7 cellular contexts compared by ENCODE assay signal in the genomic region with DNA sequence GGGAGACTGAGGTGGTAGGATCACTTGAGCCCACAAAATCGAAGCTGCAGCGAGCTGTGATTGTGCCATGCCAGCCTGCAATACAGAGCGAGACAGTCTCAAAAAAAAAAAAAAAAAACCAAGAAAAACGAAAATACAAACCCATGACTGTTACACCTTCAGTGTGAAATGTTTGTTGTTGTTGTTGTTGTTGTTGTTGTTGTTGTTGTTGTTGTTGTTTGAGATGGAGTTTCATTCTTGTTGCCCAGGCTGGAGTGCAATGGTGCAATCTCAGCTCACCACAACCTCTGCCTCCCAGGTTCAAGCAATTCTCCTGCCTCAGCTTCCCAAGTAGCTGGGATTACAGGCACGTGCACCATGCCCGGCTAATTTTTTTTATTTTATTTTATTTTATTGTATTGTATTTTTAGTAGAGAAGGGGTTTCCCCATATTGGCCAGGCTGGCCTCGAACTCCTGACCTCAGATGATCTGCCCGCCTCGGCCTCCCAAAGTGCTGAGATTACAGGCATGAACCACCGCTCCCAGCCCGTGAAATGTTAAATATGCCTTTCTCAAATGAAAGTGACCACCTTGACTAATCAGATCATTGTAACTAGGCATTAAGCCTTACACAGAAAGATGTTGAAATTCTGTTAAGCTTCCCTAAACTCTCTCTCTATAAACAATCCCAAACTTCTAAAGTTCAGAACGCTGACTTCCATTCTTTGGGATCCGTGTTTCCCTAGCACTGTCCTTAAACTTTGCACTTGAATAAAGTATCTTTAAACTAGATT. TPM values are rescaled to one million over a fixed set of nuclear protein-coding genes. Genes with fewer than 3 reads are reported as not detected.
DNase-seq lines count a peak whose midpoint lies in the region; ATAC-seq, FAIRE-seq and TF ChIP-seq lines count a peak whose summit lies in the region.
"Not testable (repeated sequence)": the region's sequence is repeated elsewhere in the genome, so short reads cannot be mapped to it uniquely, and the experiment has no call there.

No MANE protein-coding gene starts in this region.

- H3K4me3 Mint-ChIP-seq in GM23338: peak overlapping the region; percentile 13; the same call in 1 of the 3 replicates
- H3K4me3 Mint-ChIP-seq in activated CD8-positive, alpha-beta memory T cell treated with anti-CD3 and anti-CD28 coated beads, Interleukin-2, amount 10 ng/mL, durations not matched to agents 7 days and 5 days; neural progenitor cell: not testable (repeated sequence)
- peak overlapping the region; percentile 38 for H3K4me3 Mint-ChIP-seq in glutamatergic neuron (ENCODE audit: unreplicated experiment)

- peak overlapping the region; percentile 69 for H3K4me2 ChIP-seq in GM23338
- peak overlapping the region; percentile 45; the same call in 1 of the 2 replicates for H3K4me2 ChIP-seq in OCI-LY3 (ENCODE audit: low read length)
- H3K4me2 ChIP-seq in H1 (ENCODE audit: insufficient read depth in 1 of 2, low read depth in 2 of 2, low read length in 2 of 2): not testable (repeated sequence)
- H3K4me2 ChIP-seq in neural progenitor cell: peak overlapping the region; percentile 38

- H2BK12ac ChIP-seq in H1 (ENCODE audit: low read depth, low read length): not testable (repeated sequence)

- H3K4me1 ChIP-seq in GM23338 (ENCODE audit: insufficient read depth) (peaks cover 48% of the 10 kb centered on the region), OCI-LY3 (ENCODE audit: low read length) (peaks cover 78% of the 10 kb centered on the region), H1 (replicated peaks in 1 of 4; ENCODE audit: control insufficient read depth in 3 of 4, insufficient read depth in 4 of 4, low read length in 3 of 4) (peaks cover 1 to 16% (median 10%) of the 10 kb centered on the region in 4 experiments; a peak in 5 of 7 replicates), neural progenitor cell (peaks cover 27% of the 10 kb centered on the region)

- H3K23ac ChIP-seq in H1 (ENCODE audit: insufficient read length): not testable (repeated sequence)

- H3K79me1 ChIP-seq in H1 (ENCODE audit: low read depth, low read length): not testable (repeated sequence)

- not testable (repeated sequence) for H4K91ac ChIP-seq in H1 (replicated peaks; ENCODE audit: insufficient read length, low read length)

- H3K9me3 Mint-ChIP-seq in GM23338 (peaks cover 14% of the 10 kb centered on the region), glutamatergic neuron (ENCODE audit: unreplicated experiment) (peaks cover 11% of the 10 kb centered on the region), neural progenitor cell (peaks cover 51% of the 10 kb centered on the region)
- H3K9me3 Mint-ChIP-seq in activated CD8-positive, alpha-beta memory T cell treated with anti-CD3 and anti-CD28 coated beads, Interleukin-2, amount 10 ng/mL, durations not matched to agents 7 days and 5 days (ENCODE audit: low read depth): not testable (repeated sequence)

- H3K27ac Mint-ChIP-seq in GM23338: 0 out of 2 replicates have a peak overlapping the region, but pooled peaks have one; percentile 63
- not testable (repeated sequence) for H3K27ac Mint-ChIP-seq in activated CD8-positive, alpha-beta memory T cell treated with anti-CD3 and anti-CD28 coated beads, Interleukin-2, amount 10 ng/mL, durations not matched to agents 7 days and 5 days; neural progenitor cell
- peak overlapping the region; percentile 28 for H3K27ac Mint-ChIP-seq in glutamatergic neuron (ENCODE audit: unreplicated experiment)

- peak overlapping the region; percentile 46; the same call in 1 of the 2 replicates for H4K8ac ChIP-seq in H1 (ENCODE audit: extremely low read depth, insufficient read depth, low read length)

- H3K23me2 ChIP-seq in H1 (ENCODE audit: low read depth, low read length): not testable (repeated sequence)

- H2AK5ac ChIP-seq in H1 (ENCODE audit: low read depth, low read length): not testable (repeated sequence)

- H3K9me3 ChIP-seq in OCI-LY3 (ENCODE audit: insufficient read depth, low read length); H1 (ENCODE audit: insufficient read depth in 2 of 2, low read depth in 1 of 2, low read length in 1 of 2); neural progenitor cell (ENCODE audit: low read depth): not testable (repeated sequence)

- CTCF ChIA-PET in activated CD8-positive, alpha-beta memory T cell treated with anti-CD3 and anti-CD28 coated beads, Interleukin-2, amount 10 ng/mL, durations not matched to agents 7 days and 5 days (lab: Charles Lee): interaction anchor here (1.0 kb wide), 1 partner anchor 17 kb away, joined by 3 read pairs; no protein-coding TSS in a partner anchor
- CTCF ChIA-PET in H1 (lab: Charles Lee; ENCODE audit: partially characterized antibody): interaction anchor here (0.6 to 2.2 kb wide), 4 partner anchors 17 to 122 kb away, joined by 3 to 11 read pairs (median 3); no protein-coding TSS in a partner anchor

- not testable (repeated sequence) for FAIRE-seq in H1 (lab: Jason Lieb, UNC)

- peaks cover 78% of the 10 kb centered on the region for H3K36me3 Mint-ChIP-seq in GM23338 (ENCODE audit: low read depth)
- peaks cover 15% of the 10 kb centered on the region for H3K36me3 Mint-ChIP-seq in activated CD8-positive, alpha-beta memory T cell treated with anti-CD3 and anti-CD28 coated beads, Interleukin-2, amount 10 ng/mL, durations not matched to agents 7 days and 5 days
- H3K36me3 Mint-ChIP-seq in glutamatergic neuron (ENCODE audit: unreplicated experiment): not testable (repeated sequence)
- peaks cover 55% of the 10 kb centered on the region for H3K36me3 Mint-ChIP-seq in neural progenitor cell

- H3K27ac ChIP-seq in GM23338 (ENCODE audit: low read depth) (0 out of 2 replicates have a peak overlapping the region, but pooled peaks have one; percentile 28), OCI-LY3 (ENCODE audit: low read length) (peak overlapping the region; percentile 60; the same call in 1 of the 2 replicates)
- H3K27ac ChIP-seq in H1 (ENCODE audit: low read depth, low read length); neural progenitor cell: not testable (repeated sequence)

- H3F3A ChIP-seq in GM23338 (replicated peaks; ENCODE audit: low read depth): not testable (repeated sequence)
- peaks cover 26% of the 10 kb centered on the region for H3F3A ChIP-seq in neural progenitor cell (ENCODE audit: low read depth)

- H3K4me1 Mint-ChIP-seq in GM23338 (peaks cover 68% of the 10 kb centered on the region), glutamatergic neuron (ENCODE audit: low read depth, unreplicated experiment) (peaks cover 25% of the 10 kb centered on the region), neural progenitor cell (peaks cover 13% of the 10 kb centered on the region)
- H3K4me1 Mint-ChIP-seq in activated CD8-positive, alpha-beta memory T cell treated with anti-CD3 and anti-CD28 coated beads, Interleukin-2, amount 10 ng/mL, durations not matched to agents 7 days and 5 days: not testable (repeated sequence)

- H2BK20ac ChIP-seq in H1 (ENCODE audit: low read length): not testable (repeated sequence)

- H2BK15ac ChIP-seq in H1 (ENCODE audit: low read length): not testable (repeated sequence)

- not testable (repeated sequence) for H2BK5ac ChIP-seq in H1 (ENCODE audit: low read depth, low read length)

- not testable (repeated sequence) for TF ChIP-seq CTCF in GM23338 (conservative IDR thresholded peaks at IDR 0.05; ENCODE audit: low read depth in 2 of 2); OCI-LY3 (IDR thresholded peaks at IDR 0.05; ENCODE audit: low read depth, low read length); astrocyte of the cerebellum (IDR thresholded peaks at IDR 0.05; ENCODE audit: low read depth, low read length, missing control alignments); H1 (IDR thresholded peaks at IDR 0.05; ENCODE audit: control extremely low read depth in 1 of 3, insufficient read depth in 1 of 3, low read depth in 1 of 3, low read length in 3 of 3); glutamatergic neuron (IDR thresholded peaks at IDR 0.05; ENCODE audit: partially characterized antibody, unreplicated experiment); neural progenitor cell (IDR thresholded peaks at IDR 0.05)

- H3K14ac ChIP-seq in H1 (ENCODE audit: insufficient read length): not testable (repeated sequence)

- H3K9ac ChIP-seq in OCI-LY3 (ENCODE audit: low read length): peak overlapping the region; percentile 37; the same call in 1 of the 2 replicates
- H3K9ac ChIP-seq in H1 (replicated peaks in 1 of 4; ENCODE audit: extremely low read depth in 1 of 4, low read depth in 3 of 4, low read length in 3 of 4); neural progenitor cell: not testable (repeated sequence)

- in situ Hi-C loops in astrocyte of the cerebellum (cut with HindIII; ENCODE audit: low sequenced_read_pairs): not testable (repeated sequence)

- not testable (repeated sequence) for H2AFZ ChIP-seq in GM23338; OCI-LY3 (ENCODE audit: low read depth, low read length); H1 (ENCODE audit: low read length); neural progenitor cell (replicated peaks)

- H3K79me2 ChIP-seq in GM23338 (replicated peaks; ENCODE audit: insufficient read depth) (peaks cover 91% of the 10 kb centered on the region), OCI-LY3 (ENCODE audit: low read length) (peaks cover 74% of the 10 kb centered on the region), H1 (ENCODE audit: control insufficient read depth in 1 of 2, insufficient read depth in 2 of 2, low read length in 2 of 2) (peaks cover 7 to 84% of the 10 kb centered on the region in 2 experiments), neural progenitor cell (ENCODE audit: low read depth) (peaks cover 97% of the 10 kb centered on the region)

- H3K56ac ChIP-seq in H1 (replicated peaks; ENCODE audit: insufficient read length, low read depth, low read length): not testable (repeated sequence)

- not testable (repeated sequence) for ATAC-seq in GM23338; activated CD8-positive, alpha-beta memory T cell treated with anti-CD3 and anti-CD28 coated beads, Interleukin-2, amount 10 ng/mL, durations not matched to agents 7 days and 5 days

- H3K9me2 ChIP-seq in GM23338 (ENCODE audit: insufficient read depth): not testable (repeated sequence)

- H3K36me3 ChIP-seq in GM23338 (ENCODE audit: insufficient read depth): not testable (repeated sequence)
- H3K36me3 ChIP-seq in OCI-LY3 (replicated peaks; ENCODE audit: low read depth, low read length): peaks cover 18% of the 10 kb centered on the region
- peaks cover 0 to 10% (median 0%) of the 10 kb centered on the region in 4 experiments; a peak in 3 of 8 replicates for H3K36me3 ChIP-seq in H1 (ENCODE audit: control insufficient read depth in 2 of 4, insufficient read depth in 4 of 4, low read length in 3 of 4)
- H3K36me3 ChIP-seq in neural progenitor cell: peaks cover 11% of the 10 kb centered on the region

- H3K4me3 ChIP-seq in GM23338; OCI-LY3 (ENCODE audit: low read length); astrocyte of the cerebellum (ENCODE audit: low read depth, low read length); H1 (ENCODE audit: extremely low read depth in 1 of 4, insufficient read depth in 2 of 4, low read depth in 3 of 4, low read length in 4 of 4); neural progenitor cell: not testable (repeated sequence)

- not testable (repeated sequence) for H3K27me3 ChIP-seq in GM23338 (ENCODE audit: insufficient read depth); OCI-LY3 (ENCODE audit: low read depth, low read length); H1 (replicated peaks in 1 of 4; ENCODE audit: control insufficient read depth in 3 of 4, extremely low read depth in 1 of 4, insufficient read depth in 3 of 4, low read length in 3 of 4); neural progenitor cell

- H3K4ac ChIP-seq in H1 (replicated peaks; ENCODE audit: insufficient read length, low read depth, low read length): not testable (repeated sequence)

- H3K18ac ChIP-seq in H1 (ENCODE audit: extremely low read depth, low read length): not testable (repeated sequence)

- POLR2A ChIA-PET in H1 (lab: Charles Lee; ENCODE audit: partially characterized antibody): interaction anchor here (0.6 to 21.3 kb wide), 6 partner anchors 8 to 105 kb away, joined by 3 to 468 read pairs (median 9); partner anchors contain the start of gene BCAT1

- 82% methylated on average over 11 of the region's 13 CpGs; no CpG with 5 or more reads in 1 of the 2 experiments for WGBS in H1 (ENCODE audit: extremely low coverage in 1 of 2, insufficient coverage in 1 of 2, insufficient read length in 1 of 2, insufficient replicate concordance in 2 of 2, low coverage in 1 of 2, low lambda C conversion rate in 2 of 2, missing lambda C conversion rate in 1 of 2), 2 experiments

- not testable (repeated sequence) for TF ChIP-seq POLR2A in H1 (IDR thresholded peaks at IDR 0.05; ENCODE audit: control extremely low read depth in 1 of 2, low read depth in 2 of 2, low read length in 2 of 2)

- not testable (repeated sequence) for TF ChIP-seq EP300 in H1 (IDR thresholded peaks at IDR 0.05; ENCODE audit: borderline replicate concordance in 1 of 2, low read depth in 2 of 2, low read length in 2 of 2)

- not testable (repeated sequence) for DNase-seq in GM23338 (ENCODE audit: low spot score); H1 (ENCODE audit: low read depth in 1 of 2, low spot score in 2 of 2); glutamatergic neuron; neural progenitor cell (ENCODE audit: low spot score)
- peak; percentile 7 for DNase-seq in activated CD8-positive, alpha-beta memory T cell treated with anti-CD3 and anti-CD28 coated beads, Interleukin-2, amount 10 ng/mL, durations not matched to agents 7 days and 5 days
- peak; percentile 73 for DNase-seq in astrocyte of the cerebellum (ENCODE audit: low read depth)

- TF ChIP-seq RAD21 in H1 (IDR thresholded peaks at IDR 0.05 in 1 of 2, conservative IDR thresholded peaks at IDR 0.05 in 1 of 2; ENCODE audit: low read depth in 2 of 2, low read length in 2 of 2): not testable (repeated sequence)

- H4K5ac ChIP-seq in H1 (ENCODE audit: insufficient read length, low read depth, low read length): peak overlapping the region; percentile 22

- H4K20me1 ChIP-seq in GM23338 (replicated peaks; ENCODE audit: insufficient read depth); OCI-LY3 (ENCODE audit: insufficient read depth, low read length); H1 (replicated peaks in 1 of 2; ENCODE audit: control insufficient read depth in 1 of 2, insufficient read depth in 2 of 2, low read length in 2 of 2): not testable (repeated sequence)
- peaks cover 50% of the 10 kb centered on the region for H4K20me1 ChIP-seq in neural progenitor cell (ENCODE audit: low read depth)

- not testable (repeated sequence) for H3K27me3 Mint-ChIP-seq in GM23338 (ENCODE audit: insufficient read depth, low read depth, poor library complexity); activated CD8-positive, alpha-beta memory T cell treated with anti-CD3 and anti-CD28 coated beads, Interleukin-2, amount 10 ng/mL, durations not matched to agents 7 days and 5 days; glutamatergic neuron (ENCODE audit: unreplicated experiment); neural progenitor cell (ENCODE audit: insufficient read depth, low read depth)

- not testable (repeated sequence) for H2BK120ac ChIP-seq in H1 (replicated peaks; ENCODE audit: low read depth, low read length)

RNA-seq across cellular contexts. Expression of gene BCAT1, which starts 20.2 kb away (rescaled TPM):
- total RNA-seq in GM23338 (2014; rRNA removed; shearing (Covaris generic)): 176 and 181 TPM in 2 replicates
- 47.3 and 53.6 TPM in 2 replicates for polyA plus RNA-seq in GM23338 (2016; fragmentation: Nextera tagmentation; extraction: Ambion mirVana)
- 10 to 100 TPM; 18.9 to 48.3 TPM for total RNA-seq in activated CD8-positive, alpha-beta memory T cell treated with anti-CD3 and anti-CD28 coated beads, Interleukin-2, amount 10 ng/mL, durations not matched to agents 7 days and 5 days
- 256 and 263 TPM in 2 replicates for total RNA-seq in H1 (2021; fragmentation: NEBNext Ultra II Directional; extraction: Animal tissue kit (Norgen Biotek cat#: 25700))
- polyA plus RNA-seq in H1 (2011; rRNA removed): 16.0 and 19.7 TPM in 2 replicates
- 23.2 TPM for polyA plus RNA-seq in H1 (2011; cell fraction: cytosol; rRNA removed)
- 32.6 TPM for polyA plus RNA-seq in H1 (2011; cell fraction: nucleus; rRNA removed)
- 67.2 to 119 TPM (median 97.2 TPM) in 4 replicates for polyA plus RNA-seq in H1 (2012, experiment 1 of 2)
- polyA plus RNA-seq in H1 (2012, experiment 2 of 2): 9.2 TPM
- 131 TPM for polyA plus RNA-seq in H1 (2013, experiment 1 of 2)
- 113 TPM for polyA plus RNA-seq in H1 (2013, experiment 2 of 2)
- 84.4 and 126 TPM in 2 replicates for polyA minus RNA-seq in H1 (2011; rRNA and poly(A)+ RNA removed)
- polyA minus RNA-seq in H1 (2011; cell fraction: cytosol; rRNA and poly(A)+ RNA removed): 64.7 TPM
- polyA minus RNA-seq in H1 (2011; cell fraction: nucleus; rRNA and poly(A)+ RNA removed): 186 TPM
- total RNA-seq in glutamatergic neuron (ENCODE audit: unreplicated experiment): 401 TPM
- total RNA-seq in neural progenitor cell (ENCODE audit: low replicate concordance): 246 and 287 TPM in 2 replicates
